In the genomic region with DNA sequence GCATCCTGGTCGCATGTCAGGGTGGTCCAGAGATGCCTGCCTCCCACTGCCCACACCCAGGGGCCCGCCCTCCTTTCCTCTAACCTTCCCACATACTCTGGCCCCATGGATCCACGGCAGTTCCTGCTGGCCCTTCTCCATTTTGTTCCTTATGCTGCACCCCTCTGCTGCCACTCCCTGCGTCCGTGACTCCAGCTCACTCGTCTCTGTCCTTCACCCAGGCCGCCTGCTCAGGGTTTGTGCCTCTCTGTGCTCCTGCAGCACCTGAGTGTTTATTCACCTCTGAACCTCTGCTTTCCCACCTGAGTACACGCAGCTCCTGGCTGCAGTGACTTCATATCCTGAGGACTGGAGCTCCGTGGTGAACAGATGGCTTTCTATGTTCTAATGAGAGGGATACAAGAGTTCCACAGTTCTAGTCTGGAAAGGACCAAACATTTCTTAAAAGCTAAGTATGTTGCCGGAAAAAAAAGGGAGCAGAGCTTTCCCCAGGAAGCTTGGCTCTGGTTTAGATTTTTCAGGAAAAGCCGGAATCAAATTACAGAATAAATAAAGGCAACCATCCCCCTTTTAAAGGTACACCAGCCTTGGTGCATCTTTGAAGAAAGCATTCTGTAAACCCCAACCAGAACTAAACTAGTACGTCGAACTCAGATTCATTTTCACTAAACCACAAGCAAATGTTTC, we compare ENCODE assay signal across 9 cellular contexts. TPM values are rescaled to one million over a fixed set of nuclear protein-coding genes. Genes with fewer than 3 reads are reported as not detected.
DNase-seq lines count a peak whose midpoint lies in the region; ATAC-seq and TF ChIP-seq lines count a peak whose summit lies in the region.
"Had no signal": no experiment of that assay in that cellular context is flagged by ENCODE, and none has a peak within 500 bp of the region (broad histone marks: within the 10 kb centered on the region; RNA-seq: fewer than 3 reads in every experiment).

No MANE protein-coding gene starts in this region.

- H3K9ac ChIP-seq in iPS-18a (ENCODE audit: low read length) (no peak overlapping the region), stomach smooth muscle (ENCODE audit: low read length in 2 of 2) (no peak overlapping the region)

- H3K9me3 Mint-ChIP-seq in activated CD4-positive, alpha-beta T cell treated with anti-CD3 and anti-CD28 coated beads, Interleukin-2, amount 10 ng/mL, durations not matched to agents 24 days and 14 days: no peaks in the 10 kb centered on the region
- no peaks in the 10 kb centered on the region for H3K9me3 Mint-ChIP-seq in activated CD4-positive, alpha-beta memory T cell treated with anti-CD3 and anti-CD28 coated beads, Interleukin-2, amount 10 ng/mL, durations not matched to agents 7 days and 5 days

- H3K4me1 ChIP-seq in iPS-18a (ENCODE audit: control insufficient read depth, low read depth, low read length): peaks cover 11% of the 10 kb centered on the region
- H3K4me1 ChIP-seq in stomach smooth muscle (ENCODE audit: control insufficient read depth, insufficient read depth, low read length): peaks cover 30% of the 10 kb centered on the region

- H3K4me3 ChIP-seq in iPS-18a (ENCODE audit: low read length): peak overlapping the region; percentile 11
- no peak overlapping the region for H3K4me3 ChIP-seq in stomach smooth muscle (ENCODE audit: low read length in 2 of 2)

- H3K36me3 ChIP-seq in iPS-18a (ENCODE audit: control insufficient read depth, low read depth, low read length) (peaks cover 31% of the 10 kb centered on the region), stomach smooth muscle (ENCODE audit: control insufficient read depth in 2 of 2, insufficient read depth in 2 of 2, low read length in 2 of 2) (peaks cover 25 to 32% of the 10 kb centered on the region in 2 donors)

- POLR2A ChIA-PET in activated CD4-positive, alpha-beta memory T cell treated with anti-CD3 and anti-CD28 coated beads, Interleukin-2, amount 10 ng/mL, durations not matched to agents 7 days and 5 days (lab: Charles Lee): interaction anchor here (0.6 to 1.1 kb wide), 2 partner anchors 196 to 571 kb away, joined by 3 read pairs; partner anchors contain the start of gene SNRPB

- H3K9me3 ChIP-seq in iPS-18a (ENCODE audit: control insufficient read depth, low read depth, low read length) (no peaks in the 10 kb centered on the region), stomach smooth muscle (ENCODE audit: control insufficient read depth in 2 of 2, low read length in 2 of 2) (no peaks in the 10 kb centered on the region)

- H3K27me3 ChIP-seq in iPS-18a (ENCODE audit: control insufficient read depth, insufficient read depth, low read length): no peaks in the 10 kb centered on the region
- no peaks in the 10 kb centered on the region for H3K27me3 ChIP-seq in stomach smooth muscle (ENCODE audit: control insufficient read depth in 1 of 2, insufficient read depth in 2 of 2, low read length in 2 of 2)

- no peaks in the 10 kb centered on the region for H3K27me3 Mint-ChIP-seq in activated CD4-positive, alpha-beta T cell treated with anti-CD3 and anti-CD28 coated beads, Interleukin-2, amount 10 ng/mL, durations not matched to agents 24 days and 14 days
- H3K27me3 Mint-ChIP-seq in activated CD4-positive, alpha-beta memory T cell treated with anti-CD3 and anti-CD28 coated beads, Interleukin-2, amount 10 ng/mL, durations not matched to agents 7 days and 5 days: no peaks in the 10 kb centered on the region
- H3K27me3 Mint-ChIP-seq: B cell had no signal

- ATAC-seq in HG03432 (IDR thresholded peaks at IDR 0.05; ENCODE audit: unreplicated experiment): no peak

- H3K4me3 Mint-ChIP-seq in activated CD4-positive, alpha-beta T cell treated with anti-CD3 and anti-CD28 coated beads, Interleukin-2, amount 10 ng/mL, durations not matched to agents 24 days and 14 days: no peak overlapping the region
- no peak overlapping the region for H3K4me3 Mint-ChIP-seq in activated CD4-positive, alpha-beta memory T cell treated with anti-CD3 and anti-CD28 coated beads, Interleukin-2, amount 10 ng/mL, durations not matched to agents 7 days and 5 days
- H3K4me3 Mint-ChIP-seq: B cell had no signal

- intact Hi-C loops in activated CD4-positive, alpha-beta T cell treated with anti-CD3 and anti-CD28 coated beads, Interleukin-2, amount 10 ng/mL, durations not matched to agents 24 days and 14 days (cut with micrococcal nuclease): no loop called here

- CTCF ChIA-PET in activated CD4-positive, alpha-beta memory T cell treated with anti-CD3 and anti-CD28 coated beads, Interleukin-2, amount 10 ng/mL, durations not matched to agents 7 days and 5 days (lab: Charles Lee): interaction anchor here (2.2 kb wide), 1 partner anchor 11 kb away, joined by 7 read pairs; no protein-coding TSS in a partner anchor

- no peak for DNase-seq in activated CD4-positive, alpha-beta T cell treated with anti-CD3 and anti-CD28 coated beads, Interleukin-2, amount 10 ng/mL, durations not matched to agents 24 days and 14 days
- DNase-seq in activated CD4-positive, alpha-beta T cell treated with anti-CD3 and anti-CD28 coated beads, Interleukin-2, amount 50 U/mL, for 1 hour: no peak
- DNase-seq in activated CD4-positive, alpha-beta memory T cell treated with anti-CD3 and anti-CD28 coated beads, Interleukin-2, amount 10 ng/mL, durations not matched to agents 7 days and 5 days: no peak
- no peak for DNase-seq in NK-92 treated with Interleukin-12 subunit alpha and Interleukin-12 subunit beta, amount 100 ng/mL, for 24 hours (lab: John Stamatoyannopoulos, UW)
- DNase-seq in erythroblast (lab: John Stamatoyannopoulos, UW): no peak

- H3K27ac Mint-ChIP-seq in activated CD4-positive, alpha-beta T cell treated with anti-CD3 and anti-CD28 coated beads, Interleukin-2, amount 10 ng/mL, durations not matched to agents 24 days and 14 days: peak overlapping the region; percentile 1
- H3K27ac Mint-ChIP-seq in activated CD4-positive, alpha-beta memory T cell treated with anti-CD3 and anti-CD28 coated beads, Interleukin-2, amount 10 ng/mL, durations not matched to agents 7 days and 5 days: peak overlapping the region; percentile 64
- H3K27ac Mint-ChIP-seq: B cell had no signal

- H3K27ac ChIP-seq in iPS-18a (ENCODE audit: low read length) (no peak overlapping the region), stomach smooth muscle (ENCODE audit: low read length) (peak overlapping the region; percentile 55)

- TF ChIP-seq POLR2A in erythroblast (IDR thresholded peaks at IDR 0.05; ENCODE audit: low read length): no peak

- peaks cover 21% of the 10 kb centered on the region for H3K4me1 Mint-ChIP-seq in activated CD4-positive, alpha-beta T cell treated with anti-CD3 and anti-CD28 coated beads, Interleukin-2, amount 10 ng/mL, durations not matched to agents 24 days and 14 days
- peaks cover 31% of the 10 kb centered on the region for H3K4me1 Mint-ChIP-seq in activated CD4-positive, alpha-beta memory T cell treated with anti-CD3 and anti-CD28 coated beads, Interleukin-2, amount 10 ng/mL, durations not matched to agents 7 days and 5 days

- peaks cover 35% of the 10 kb centered on the region for H3K36me3 Mint-ChIP-seq in activated CD4-positive, alpha-beta T cell treated with anti-CD3 and anti-CD28 coated beads, Interleukin-2, amount 10 ng/mL, durations not matched to agents 24 days and 14 days (ENCODE audit: low read depth)
- peaks cover 30% of the 10 kb centered on the region for H3K36me3 Mint-ChIP-seq in activated CD4-positive, alpha-beta memory T cell treated with anti-CD3 and anti-CD28 coated beads, Interleukin-2, amount 10 ng/mL, durations not matched to agents 7 days and 5 days (ENCODE audit: low read depth)

RNA-seq across cellular contexts. Expression of gene GNRH2, which starts 1.5 kb away (rescaled TPM):
- 1.7 and 2.7 TPM in 2 replicates for total RNA-seq in activated CD4-positive, alpha-beta T cell treated with anti-CD3 and anti-CD28 coated beads, Interleukin-2, amount 10 ng/mL, durations not matched to agents 24 days and 14 days
- 1 to 10 TPM; 2.3 to 3.0 TPM for total RNA-seq in activated CD4-positive, alpha-beta memory T cell treated with anti-CD3 and anti-CD28 coated beads, Interleukin-2, amount 10 ng/mL, durations not matched to agents 7 days and 5 days

RNA-seq across cellular contexts. Expression of gene MRPS26, which starts 3.9 kb away (rescaled TPM):
- 123 and 130 TPM in 2 replicates for total RNA-seq in activated CD4-positive, alpha-beta T cell treated with anti-CD3 and anti-CD28 coated beads, Interleukin-2, amount 10 ng/mL, durations not matched to agents 24 days and 14 days
- total RNA-seq in activated CD4-positive, alpha-beta memory T cell treated with anti-CD3 and anti-CD28 coated beads, Interleukin-2, amount 10 ng/mL, durations not matched to agents 7 days and 5 days: 10 to 100 TPM; 33.7 to 35.3 TPM

RNA-seq across cellular contexts. Expression of gene OXT, which starts 29.5 kb away (rescaled TPM):
- total RNA-seq in activated CD4-positive, alpha-beta T cell treated with anti-CD3 and anti-CD28 coated beads, Interleukin-2, amount 10 ng/mL, durations not matched to agents 24 days and 14 days: 0.73 TPM in 1 of 2 replicates, not detected in the other
- not detected for total RNA-seq in activated CD4-positive, alpha-beta memory T cell treated with anti-CD3 and anti-CD28 coated beads, Interleukin-2, amount 10 ng/mL, durations not matched to agents 7 days and 5 days

RNA-seq across cellular contexts. Expression of gene AVP, which starts 42.6 kb away (rescaled TPM):
- total RNA-seq in activated CD4-positive, alpha-beta T cell treated with anti-CD3 and anti-CD28 coated beads, Interleukin-2, amount 10 ng/mL, durations not matched to agents 24 days and 14 days: not detected in 2 replicates
- total RNA-seq in activated CD4-positive, alpha-beta memory T cell treated with anti-CD3 and anti-CD28 coated beads, Interleukin-2, amount 10 ng/mL, durations not matched to agents 7 days and 5 days: not detected
